ENCODE assay signal across 6 cellular contexts in genomic region chr11:65523323-65523968, GRCh38. TPM values are rescaled to one million over a fixed set of nuclear protein-coding genes. Genes with fewer than 3 reads are reported as not detected.
DNase-seq lines count a peak whose midpoint lies in the region; FAIRE-seq and TF ChIP-seq lines count a peak whose summit lies in the region.
"Not testable (repeated sequence)": the region's sequence is repeated elsewhere in the genome, so short reads cannot be mapped to it uniquely, and the experiment has no call there.

No MANE protein-coding gene starts in this region.

- peaks cover 15% of the 10 kb centered on the region for H3K79me1 ChIP-seq in neuronal stem cell (ENCODE audit: low read depth, low read length)

- not testable (repeated sequence) for H3K9ac ChIP-seq in neuronal stem cell (ENCODE audit: low read depth, low read length, poor library complexity)

- H2BK12ac ChIP-seq in neuronal stem cell (ENCODE audit: low read length), result not testable (repeated sequence)

- H3K9me3 ChIP-seq in neuronal stem cell (replicated peaks in 1 of 2; ENCODE audit: control insufficient read depth in 2 of 2, insufficient read depth in 1 of 2, low read depth in 1 of 2, low read length in 2 of 2), result not testable (repeated sequence)

- peaks cover 14 to 15% of the 10 kb centered on the region in 2 donors for H3K36me3 ChIP-seq in neuronal stem cell (replicated peaks in 1 of 2; ENCODE audit: control insufficient read depth in 2 of 2, insufficient read depth in 2 of 2, low read length in 2 of 2)

- POLR2A ChIA-PET in activated CD4-positive, alpha-beta memory T cell treated with anti-CD3 and anti-CD28 coated beads, Interleukin-2, amount 10 ng/mL, durations not matched to agents 7 days and 5 days (lab: Charles Lee), result interaction anchor here (1.2 to 4.5 kb wide), 8 partner anchors 7 to 103 kb away, joined by 3 to 39 read pairs (median 17); partner anchors contain the start of genes MALAT1 and NEAT1

- not testable (repeated sequence) for H3K27me3 ChIP-seq in neuronal stem cell (ENCODE audit: control insufficient read depth in 3 of 3, insufficient read depth in 3 of 3, low read depth in 1 of 3, low read length in 3 of 3)

- not testable (repeated sequence) for TF ChIP-seq CTCF in type B pancreatic cell (conservative IDR thresholded peaks at IDR 0.05)

- not testable (repeated sequence) for H3K4me2 ChIP-seq in neuronal stem cell (ENCODE audit: insufficient read depth, low read length, poor library complexity, severe bottlenecking)

- peaks cover 16% of the 10 kb centered on the region for H3K36me3 Mint-ChIP-seq in activated CD4-positive, alpha-beta memory T cell treated with anti-CD3 and anti-CD28 coated beads, Interleukin-2, amount 10 ng/mL, durations not matched to agents 7 days and 5 days (ENCODE audit: low read depth)
- H3K36me3 Mint-ChIP-seq in type B pancreatic cell, result not testable (repeated sequence)

- not testable (repeated sequence) for DNase-seq in GM19239 (ENCODE audit: insufficient read length, low spot score); activated CD4-positive, alpha-beta memory T cell treated with anti-CD3 and anti-CD28 coated beads, Interleukin-2, amount 10 ng/mL, durations not matched to agents 7 days and 5 days; caudate nucleus (lab: John Stamatoyannopoulos, UW); neuronal stem cell (ENCODE audit: low spot score); type B pancreatic cell (ENCODE audit: extremely low spot score, unreplicated experiment)
- peak; percentile 42 for DNase-seq in iris pigment epithelial cell (ENCODE audit: low read depth)

- FAIRE-seq in GM19239 (lab: Jason Lieb, UNC), result peak; percentile 55

- peak overlapping the region; percentile 66 for H3K4me3 Mint-ChIP-seq in activated CD4-positive, alpha-beta memory T cell treated with anti-CD3 and anti-CD28 coated beads, Interleukin-2, amount 10 ng/mL, durations not matched to agents 7 days and 5 days
- H3K4me3 Mint-ChIP-seq in type B pancreatic cell, result peak overlapping the region; percentile 77

- not testable (repeated sequence) for H3K27me3 Mint-ChIP-seq in activated CD4-positive, alpha-beta memory T cell treated with anti-CD3 and anti-CD28 coated beads, Interleukin-2, amount 10 ng/mL, durations not matched to agents 7 days and 5 days; type B pancreatic cell

- H3K4ac ChIP-seq in neuronal stem cell (ENCODE audit: low read length), result not testable (repeated sequence)

- peak overlapping the region; percentile 85 for H3K27ac ChIP-seq in caudate nucleus (ENCODE audit: low read depth, low read length)
- not testable (repeated sequence) for H3K27ac ChIP-seq in neuronal stem cell (replicated peaks; ENCODE audit: low read length)

- peak overlapping the region; percentile 66 for H2AFZ ChIP-seq in neuronal stem cell (ENCODE audit: low read length)

- H2AK5ac ChIP-seq in neuronal stem cell (ENCODE audit: low read depth, low read length), result peak overlapping the region; percentile 86

- peaks cover 50% of the 10 kb centered on the region for H3K4me1 Mint-ChIP-seq in activated CD4-positive, alpha-beta memory T cell treated with anti-CD3 and anti-CD28 coated beads, Interleukin-2, amount 10 ng/mL, durations not matched to agents 7 days and 5 days
- H3K4me1 Mint-ChIP-seq in type B pancreatic cell (ENCODE audit: unreplicated experiment), result peaks cover 25% of the 10 kb centered on the region

- H3K27ac Mint-ChIP-seq in activated CD4-positive, alpha-beta memory T cell treated with anti-CD3 and anti-CD28 coated beads, Interleukin-2, amount 10 ng/mL, durations not matched to agents 7 days and 5 days, result peak overlapping the region; percentile 83
- not testable (repeated sequence) for H3K27ac Mint-ChIP-seq in type B pancreatic cell

- H3K4me1 ChIP-seq in neuronal stem cell (ENCODE audit: control insufficient read depth in 2 of 2, insufficient read depth in 1 of 2, low read depth in 1 of 2, low read length in 2 of 2), result peaks cover 11 to 22% of the 10 kb centered on the region in 2 donors

- peak overlapping the region; percentile 90 for H2BK15ac ChIP-seq in neuronal stem cell (ENCODE audit: low read length)

- not testable (repeated sequence) for H2BK120ac ChIP-seq in neuronal stem cell (ENCODE audit: low read depth, low read length)

- H3K9me3 Mint-ChIP-seq in activated CD4-positive, alpha-beta memory T cell treated with anti-CD3 and anti-CD28 coated beads, Interleukin-2, amount 10 ng/mL, durations not matched to agents 7 days and 5 days; type B pancreatic cell: not testable (repeated sequence)

- H3K18ac ChIP-seq in neuronal stem cell (ENCODE audit: low read length), result not testable (repeated sequence)

- not testable (repeated sequence) for H3K4me3 ChIP-seq in neuronal stem cell (ENCODE audit: low read length in 2 of 2)

- not testable (repeated sequence) for H3K23ac ChIP-seq in neuronal stem cell (ENCODE audit: low read depth, low read length, poor library complexity)

- WGBS in neuronal stem cell (ENCODE audit: extremely low coverage in 2 of 2, insufficient read length in 2 of 2, insufficient replicate concordance in 1 of 2), 2 donors, result no CpG with 5 or more reads among the region's 13 CpGs

- CTCF ChIA-PET in activated CD4-positive, alpha-beta memory T cell treated with anti-CD3 and anti-CD28 coated beads, Interleukin-2, amount 10 ng/mL, durations not matched to agents 7 days and 5 days (lab: Charles Lee), result not testable (repeated sequence)

- H3K14ac ChIP-seq in neuronal stem cell (ENCODE audit: low read length), result not testable (repeated sequence)

- H4K8ac ChIP-seq in neuronal stem cell (ENCODE audit: low read depth, low read length), result not testable (repeated sequence)

- H4K91ac ChIP-seq in neuronal stem cell (ENCODE audit: low read depth, low read length, poor library complexity), result not testable (repeated sequence)

- not testable (repeated sequence) for H2BK5ac ChIP-seq in neuronal stem cell (ENCODE audit: low read length)

RNA-seq across cellular contexts. Expression of gene SCYL1, which starts 1.4 kb away (rescaled TPM):
- total RNA-seq in activated CD4-positive, alpha-beta memory T cell treated with anti-CD3 and anti-CD28 coated beads, Interleukin-2, amount 10 ng/mL, durations not matched to agents 7 days and 5 days, result 10 to 100 TPM; 56.9 to 58.5 TPM
- 43.8 TPM for polyA plus RNA-seq in neuronal stem cell (2013, experiment 1 of 2)
- polyA plus RNA-seq in neuronal stem cell (2013, experiment 2 of 2), result 47.1 TPM
- 79.4 and 80.4 TPM in 2 replicates for total RNA-seq in type B pancreatic cell (ENCODE audit: low replicate concordance)

RNA-seq across cellular contexts. Expression of gene MALAT1, which starts 24.6 kb away (rescaled TPM):
- 1,000 to 10,000 TPM; 7,674 to 7,759 TPM for total RNA-seq in activated CD4-positive, alpha-beta memory T cell treated with anti-CD3 and anti-CD28 coated beads, Interleukin-2, amount 10 ng/mL, durations not matched to agents 7 days and 5 days
- polyA plus RNA-seq in neuronal stem cell (2013, experiment 1 of 2), result 502 TPM
- 539 TPM for polyA plus RNA-seq in neuronal stem cell (2013, experiment 2 of 2)
- total RNA-seq in type B pancreatic cell (ENCODE audit: low replicate concordance), result 4,133 and 6,276 TPM in 2 replicates

RNA-seq across cellular contexts. Expression of gene LTBP3, which starts 34.7 kb away (rescaled TPM):
- 10 to 100 TPM; 55.4 to 60.0 TPM for total RNA-seq in activated CD4-positive, alpha-beta memory T cell treated with anti-CD3 and anti-CD28 coated beads, Interleukin-2, amount 10 ng/mL, durations not matched to agents 7 days and 5 days
- polyA plus RNA-seq in neuronal stem cell (2013, experiment 1 of 2), result 8.7 TPM
- polyA plus RNA-seq in neuronal stem cell (2013, experiment 2 of 2), result 8.6 TPM
- 71.8 and 74.1 TPM in 2 replicates for total RNA-seq in type B pancreatic cell (ENCODE audit: low replicate concordance)

RNA-seq across cellular contexts. Expression of gene ZNRD2, which starts 46.8 kb away (rescaled TPM):
- total RNA-seq in activated CD4-positive, alpha-beta memory T cell treated with anti-CD3 and anti-CD28 coated beads, Interleukin-2, amount 10 ng/mL, durations not matched to agents 7 days and 5 days, result 10 to 100 TPM; 25.3 to 27.8 TPM
- polyA plus RNA-seq in neuronal stem cell (2013, experiment 1 of 2), result 53.3 TPM
- 50.3 TPM for polyA plus RNA-seq in neuronal stem cell (2013, experiment 2 of 2)
- 32.2 and 33.9 TPM in 2 replicates for total RNA-seq in type B pancreatic cell (ENCODE audit: low replicate concordance)

RNA-seq across cellular contexts. Expression of gene FAM89B, which starts 48.9 kb away (rescaled TPM):
- total RNA-seq in activated CD4-positive, alpha-beta memory T cell treated with anti-CD3 and anti-CD28 coated beads, Interleukin-2, amount 10 ng/mL, durations not matched to agents 7 days and 5 days, result 10 to 100 TPM; 45.6 to 48.0 TPM
- 50.9 TPM for polyA plus RNA-seq in neuronal stem cell (2013, experiment 1 of 2)
- 50.0 TPM for polyA plus RNA-seq in neuronal stem cell (2013, experiment 2 of 2)
- total RNA-seq in type B pancreatic cell (ENCODE audit: low replicate concordance), result 55.7 and 56.1 TPM in 2 replicates
